Comparison of ENCODE assay signal across 8 cellular contexts in the genomic region with DNA sequence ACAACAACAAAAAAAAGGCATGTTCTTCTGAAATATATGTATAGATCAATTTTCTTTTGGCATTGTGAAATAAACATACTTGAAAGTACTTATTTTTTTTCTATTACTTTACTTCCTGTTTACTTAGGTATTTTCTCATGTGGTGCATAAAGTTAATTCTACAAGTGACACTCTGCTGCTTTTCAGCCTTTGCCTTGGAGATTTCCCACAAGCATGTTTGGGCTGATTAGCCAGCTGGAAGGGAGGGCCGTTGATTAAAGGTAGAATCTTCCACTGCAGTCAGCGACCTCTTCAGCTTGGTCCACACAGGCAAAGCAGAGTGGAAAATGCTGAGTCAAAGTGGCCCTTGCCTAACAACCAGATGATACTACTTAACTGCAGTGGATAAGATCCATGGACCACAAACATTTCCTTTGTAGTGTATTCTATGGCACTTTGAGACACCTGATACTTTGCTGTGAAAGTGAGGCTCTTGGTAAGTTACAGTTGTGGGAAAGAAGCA.
A peak's percentile ranks its signal among the peaks of the same experiment; 100 is the strongest.
DNase-seq lines count a peak whose midpoint lies in the region; ATAC-seq and TF ChIP-seq lines count a peak whose summit lies in the region.

No MANE protein-coding gene starts in this region.

- H3K4me3 Mint-ChIP-seq in osteocyte (ENCODE audit: unreplicated experiment): no peak overlapping the region

- no peaks in the 10 kb centered on the region for H3K9me3 Mint-ChIP-seq in osteocyte (ENCODE audit: unreplicated experiment)

- no peaks in the 10 kb centered on the region for H3K36me3 ChIP-seq in brain microvascular endothelial cell (replicated peaks)

- no peak for TF ChIP-seq CTCF in brain microvascular endothelial cell (IDR thresholded peaks at IDR 0.05; ENCODE audit: low read depth, low read length, missing control alignments)
- no peak for TF ChIP-seq CTCF in osteocyte (IDR thresholded peaks at IDR 0.05)

- peaks cover 15% of the 10 kb centered on the region for H3K4me1 Mint-ChIP-seq in osteocyte (ENCODE audit: unreplicated experiment)

- ATAC-seq in GM21360 (IDR thresholded peaks at IDR 0.05; ENCODE audit: unreplicated experiment): peak; percentile 80

- H3K27me3 Mint-ChIP-seq in osteocyte (ENCODE audit: unreplicated experiment): no peaks in the 10 kb centered on the region

- peak overlapping the region; percentile 66 for H3K27ac ChIP-seq in brain microvascular endothelial cell

- in situ Hi-C loops in brain microvascular endothelial cell (cut with HindIII; ENCODE audit: low pct_ligation_motif_present, low sequenced_read_pairs): no loop called here

- no peaks in the 10 kb centered on the region for H3K27me3 ChIP-seq in brain microvascular endothelial cell (replicated peaks)

- peaks cover 10% of the 10 kb centered on the region for H3K36me3 Mint-ChIP-seq in osteocyte (ENCODE audit: unreplicated experiment)

- H3K4me3 ChIP-seq in brain microvascular endothelial cell (ENCODE audit: low read depth, low read length): no peak overlapping the region

- peak overlapping the region; percentile 81 for H3K27ac Mint-ChIP-seq in osteocyte (ENCODE audit: unreplicated experiment)

- DNase-seq in Daoy (ENCODE audit: low read depth) (peak; percentile 83), HT1080 (ENCODE audit: low read depth) (peak; percentile 81), brain microvascular endothelial cell (peak; percentile 85), osteocyte (ENCODE audit: extremely low spot score, unreplicated experiment) (no peak), NCI-H146 treated with DMSO at 0.1 percent for 48 hours (lab: John Stamatoyannopoulos, UW; ENCODE audit: unreplicated experiment) (no peak), midbrain (lab: John Stamatoyannopoulos, UW) (no peak)
- DNase-seq in activated effector memory CD4-positive, alpha-beta T cell treated with anti-CD3 and anti-CD28 coated beads, Interleukin-2, amount 50 U/mL, for 16 hours: no peak

Comparison
In these comparisons a context has a peak if more than half of its experiments do, and no peak if none do; other contexts are left out.
1. DNase-seq: peak in Daoy (single experiment), HT1080 (single experiment) and brain microvascular endothelial cell (single experiment); none in osteocyte (single experiment), NCI-H146 treated with DMSO at 0.1 percent for 48 hours (single experiment), midbrain (single experiment) and activated effector memory CD4-positive, alpha-beta T cell treated with anti-CD3 and anti-CD28 coated beads, Interleukin-2, amount 50 U/mL, for 16 hours (single experiment).